Comparison of ENCODE assay signal across 16 cellular contexts in genomic region chr5:172953776-172954189, GRCh38. TPM values are rescaled to one million over a fixed set of nuclear protein-coding genes. Genes with fewer than 3 reads are reported as not detected.
A peak's percentile ranks its signal among the peaks of the same experiment; 100 is the strongest.
DNase-seq lines count a peak whose midpoint lies in the region; ATAC-seq, FAIRE-seq and TF ChIP-seq lines count a peak whose summit lies in the region.
"Had no signal": no experiment of that assay in that cellular context is flagged by ENCODE, and none has a peak within 500 bp of the region (broad histone marks: within the 10 kb centered on the region; RNA-seq: fewer than 3 reads in every experiment).

No MANE protein-coding gene starts in this region.

- no peak overlapping the region for H3K4me3 ChIP-seq in AG10803 (ENCODE audit: low read length)
- H3K4me3 ChIP-seq in trophoblast cell (ENCODE audit: low read depth, low read length): no peak overlapping the region
- H3K4me3 ChIP-seq: hepatocyte had no signal

- H4K91ac ChIP-seq in trophoblast cell (ENCODE audit: low read depth, low read length): no peak overlapping the region

- H3K79me2 ChIP-seq in trophoblast cell (ENCODE audit: control insufficient read depth, insufficient read depth, low read length, poor library complexity): no peaks in the 10 kb centered on the region
- H3K79me2 ChIP-seq: hepatocyte had no signal

- no peak overlapping the region for H2BK5ac ChIP-seq in trophoblast cell (ENCODE audit: low read depth, low read length, poor library complexity)

- no peak overlapping the region for H4K12ac ChIP-seq in trophoblast cell (ENCODE audit: low read depth, low read length)

- peaks cover 3 to 5% of the 10 kb centered on the region in 2 experiments for H3K36me3 ChIP-seq in trophoblast cell (ENCODE audit: control insufficient read depth in 1 of 2, insufficient read depth in 2 of 2, low read length in 2 of 2)

- peak overlapping the region; percentile 58 for H2BK12ac ChIP-seq in trophoblast cell (ENCODE audit: low read length)

- TF ChIP-seq CTCF in AG10803 (conservative IDR thresholded peaks at IDR 0.05; ENCODE audit: low read length): no peak

- H3K18ac ChIP-seq in trophoblast cell (ENCODE audit: low read length): no peak overlapping the region

- no peak for FAIRE-seq in RCC 7860 (lab: Jason Lieb, UNC)
- FAIRE-seq: colon had no signal

- DNase-seq in AG10803 (ENCODE audit: low read depth) (peak; percentile 97), RCC 7860 (ENCODE audit: low spot score) (peak; percentile 67), epithelial cell of prostate (ENCODE audit: low read depth, low spot score) (peak; percentile 68), trophoblast cell (peak; percentile 67 to 87), MV-4-11 (lab: John Stamatoyannopoulos, UW) (no peak)
- DNase-seq: activated CD4-positive, alpha-beta T cell treated with anti-CD3 and anti-CD28 coated beads, Interleukin-2, amount 50 U/mL, for 4 hours; activated effector memory CD4-positive, alpha-beta T cell treated with anti-CD3 and anti-CD28 coated beads, Interleukin-2, amount 50 U/mL, for 16 hours; CD4-positive, CD25-positive, alpha-beta regulatory T cell; GOT3; mesendoderm; NCI-H187 treated with DMSO at 0.1 percent for 48 hours had no signal

- H3K14ac ChIP-seq in trophoblast cell (ENCODE audit: low read length): no peak overlapping the region

- peaks cover 5% of the 10 kb centered on the region for H3K79me1 ChIP-seq in trophoblast cell (ENCODE audit: low read length)

- H2AFZ ChIP-seq in trophoblast cell (ENCODE audit: insufficient read depth, low read length, poor library complexity): no peak overlapping the region
- H2AFZ ChIP-seq: hepatocyte had no signal

- H4K8ac ChIP-seq in trophoblast cell (ENCODE audit: low read depth, low read length): no peak overlapping the region

- H3K9ac ChIP-seq in trophoblast cell (ENCODE audit: low read length): no peak overlapping the region

- H2AK5ac ChIP-seq in trophoblast cell (ENCODE audit: low read length): no peak overlapping the region

- ATAC-seq in HG03045 (IDR thresholded peaks at IDR 0.05; ENCODE audit: unreplicated experiment) (no peak), HG03095 (IDR thresholded peaks at IDR 0.05; ENCODE audit: unreplicated experiment) (no peak), GM18907 (IDR thresholded peaks at IDR 0.05; ENCODE audit: unreplicated experiment) (no peak)

- H3K4me2 ChIP-seq in trophoblast cell (ENCODE audit: low read length): no peak overlapping the region
- H3K4me2 ChIP-seq: hepatocyte had no signal

- peaks cover 5 to 6% of the 10 kb centered on the region in 2 experiments for H3K4me1 ChIP-seq in trophoblast cell (ENCODE audit: control insufficient read depth in 1 of 2, insufficient read depth in 2 of 2, low read length in 2 of 2)

- H3K27me3 ChIP-seq in trophoblast cell (ENCODE audit: insufficient read depth, low read length): no peaks in the 10 kb centered on the region
- H3K27me3 ChIP-seq: hepatocyte had no signal

- H3K9me3 ChIP-seq in trophoblast cell (ENCODE audit: insufficient read depth, low read depth, low read length): no peaks in the 10 kb centered on the region

- no peak overlapping the region for H3K4ac ChIP-seq in trophoblast cell (ENCODE audit: low read depth, low read length)

- no peak overlapping the region for H3K23ac ChIP-seq in trophoblast cell (ENCODE audit: low read length)

- peak overlapping the region; percentile 93 for H3K27ac ChIP-seq in epithelial cell of prostate
- no peak overlapping the region for H3K27ac ChIP-seq in trophoblast cell (ENCODE audit: low read depth, low read length)
- H3K27ac ChIP-seq: hepatocyte had no signal

- no CpG with 5 or more reads among the region's 3 CpGs for WGBS in trophoblast cell (ENCODE audit: extremely low coverage, insufficient coverage, insufficient read length)

- no peak overlapping the region for H2BK120ac ChIP-seq in trophoblast cell (ENCODE audit: insufficient read depth, low read length, poor library complexity)

RNA-seq across cellular contexts. Expression of gene RPL26L1, which starts 5.4 kb away (rescaled TPM):
- polyA plus RNA-seq in trophoblast cell (2013): 61.9 and 63.3 TPM in 2 replicates

RNA-seq across cellular contexts. Expression of gene ATP6V0E1, which starts 29.8 kb away (rescaled TPM):
- polyA plus RNA-seq in trophoblast cell (2013): 246 and 249 TPM in 2 replicates
